Comparison of ENCODE assay signal across 31 cellular contexts in genomic region chr12:96006727-96007126, GRCh38. TPM values are rescaled to one million over a fixed set of nuclear protein-coding genes. Genes with fewer than 3 reads are reported as not detected.
"Had no signal": no experiment of that assay in that cellular context is flagged by ENCODE, and none has a peak within 500 bp of the region (broad histone marks: within the 10 kb centered on the region; RNA-seq: fewer than 3 reads in every experiment).

No MANE protein-coding gene starts in this region.

- H3K9me3 ChIP-seq: ascending aorta, breast epithelium, esophagus squamous epithelium had no signal

- DNase-seq: activated CD4-positive, alpha-beta memory T cell treated with anti-CD3 and anti-CD28 coated beads, Interleukin-2, amount 10 ng/mL, durations not matched to agents 7 days and 5 days; activated CD4-positive, alpha-beta T cell treated with anti-CD3 and anti-CD28 coated beads for 1 hour; activated CD4-positive, alpha-beta T cell treated with anti-CD3 and anti-CD28 coated beads for 4 hours; activated CD4-positive, alpha-beta T cell treated with anti-CD3 and anti-CD28 coated beads, Interleukin-2, amount 10 ng/mL, durations not matched to agents 7 days and 5 days; activated CD4-positive, alpha-beta T cell treated with anti-CD3 and anti-CD28 coated beads, Interleukin-2, amount 50 U/mL, for 4 hours; activated CD8-positive, alpha-beta memory T cell treated with anti-CD3 and anti-CD28 coated beads, Interleukin-2, amount 50 U/mL, for 48 hours; activated gamma-delta T cell; activated naive CD4-positive, alpha-beta T cell; activated naive CD4-positive, alpha-beta T cell treated with anti-CD3 and anti-CD28 coated beads, Interleukin-2, amount 10 ng/mL, durations not matched to agents 7 days and 5 days; activated naive CD8-positive, alpha-beta T cell treated with anti-CD3 and anti-CD28 coated beads, Interleukin-2, amount 10 ng/mL, durations not matched to agents 7 days and 5 days; activated T-cell treated with anti-CD3 and anti-CD28 coated beads for 4 hours; activated T-cell treated with anti-CD3 and anti-CD28 coated beads, Interleukin-2, amount 50 U/mL, for 24 hours; activated T-cell treated with anti-CD3 and anti-CD28 coated beads, Interleukin-2, amount 50 U/mL, for 72 hours; central memory CD4-positive, alpha-beta T cell; cerebellar nuclear complex; dermis blood vessel endothelial cell; effector CD4-positive, alpha-beta T cell; effector memory CD8-positive, alpha-beta T cell; erythroblast; esophagus squamous epithelium; foreskin melanocyte; head of caudate nucleus; T-helper 2 cell had no signal

- H3K27ac ChIP-seq: ascending aorta, breast epithelium, cardiac muscle cell, coronary artery, esophagus squamous epithelium, VCaP had no signal

- H3K4me3 ChIP-seq: ascending aorta, breast epithelium, cardiac muscle cell, coronary artery, esophagus squamous epithelium had no signal

- H3K4me1 ChIP-seq: ascending aorta, breast epithelium, esophagus squamous epithelium had no signal

- ATAC-seq: activated naive CD4-positive, alpha-beta T cell treated with anti-CD3 and anti-CD28 coated beads, Interleukin-2, amount 50 U/mL, for 72 hours; activated T-cell treated with anti-CD3 and anti-CD28 coated beads, Interleukin-2, amount 50 U/mL, for 72 hours; effector memory CD8-positive, alpha-beta T cell; WTC11 had no signal

RNA-seq across cellular contexts. Expression of gene HAL, which starts 10.6 kb away (rescaled TPM):
- total RNA-seq: cardiac muscle cell, fibroblast of villous mesenchyme had no signal
- polyA plus RNA-seq: cardiac muscle cell had no signal
